Comparison of ENCODE assay signal across 21 cellular contexts in the genomic region with DNA sequence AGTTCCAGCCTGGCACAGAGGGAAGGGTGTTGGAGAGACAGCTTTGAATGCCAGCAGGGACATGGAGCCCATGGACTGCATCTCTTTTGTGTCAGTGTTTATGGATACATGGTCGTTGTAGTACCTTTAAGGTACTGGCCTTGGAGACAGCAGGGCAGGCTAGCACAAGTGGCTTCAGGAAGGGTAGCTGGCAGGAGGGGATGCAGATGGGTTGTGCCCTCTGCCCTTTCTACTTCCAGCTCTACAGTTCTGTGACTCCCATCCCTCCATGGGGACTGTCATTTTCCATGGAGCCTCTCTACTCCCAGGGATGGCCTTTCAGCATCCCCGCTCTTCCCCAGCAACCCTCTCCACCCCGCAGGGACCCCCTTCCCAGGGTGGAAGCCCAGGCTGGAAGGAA. TPM values are rescaled to one million over a fixed set of nuclear protein-coding genes. Genes with fewer than 3 reads are reported as not detected.
DNase-seq lines count a peak whose midpoint lies in the region; ATAC-seq and TF ChIP-seq lines count a peak whose summit lies in the region.
"Had no signal": no experiment of that assay in that cellular context is flagged by ENCODE, and none has a peak within 500 bp of the region (broad histone marks: within the 10 kb centered on the region; RNA-seq: fewer than 3 reads in every experiment).

No MANE protein-coding gene starts in this region.

- H3K4me1 Mint-ChIP-seq in activated CD8-positive, alpha-beta memory T cell treated with anti-CD3 and anti-CD28 coated beads, Interleukin-2, amount 10 ng/mL, durations not matched to agents 7 days and 5 days: peaks cover 21% of the 10 kb centered on the region

- H3K27ac ChIP-seq in colonic mucosa (no peak overlapping the region), testis (no peak overlapping the region)
- H3K27ac ChIP-seq: 22Rv1; BLaER1 treated with 17β-estradiol and CSF1 and Interleukin-3, amounts not matched to agents 10 nM and 100 nM had no signal

- H3K27ac Mint-ChIP-seq in activated CD8-positive, alpha-beta memory T cell treated with anti-CD3 and anti-CD28 coated beads, Interleukin-2, amount 10 ng/mL, durations not matched to agents 7 days and 5 days: no peak overlapping the region
- H3K27ac Mint-ChIP-seq: CD8-positive, alpha-beta T cell; HFFc6 had no signal

- H3K36me3 Mint-ChIP-seq in activated CD8-positive, alpha-beta memory T cell treated with anti-CD3 and anti-CD28 coated beads, Interleukin-2, amount 10 ng/mL, durations not matched to agents 7 days and 5 days: no peaks in the 10 kb centered on the region
- H3K36me3 Mint-ChIP-seq: CD8-positive, alpha-beta T cell had no signal

- H3K9me3 Mint-ChIP-seq in activated CD8-positive, alpha-beta memory T cell treated with anti-CD3 and anti-CD28 coated beads, Interleukin-2, amount 10 ng/mL, durations not matched to agents 7 days and 5 days (ENCODE audit: low read depth): no peaks in the 10 kb centered on the region
- H3K9me3 Mint-ChIP-seq: CD8-positive, alpha-beta T cell; HFFc6 had no signal

- H3K36me3 ChIP-seq in colonic mucosa (no peaks in the 10 kb centered on the region), testis (ENCODE audit: low read depth, missing control alignments) (no peaks in the 10 kb centered on the region)
- H3K36me3 ChIP-seq: BLaER1 treated with 17β-estradiol and CSF1 and Interleukin-3, amounts not matched to agents 10 nM and 100 nM had no signal

- H3K27me3 ChIP-seq in colonic mucosa (peaks cover 31% of the 10 kb centered on the region), testis (no peaks in the 10 kb centered on the region)

- intact Hi-C loops in colonic mucosa (cut with DNase I): loop anchor here (10.0 kb wide), 1 partner anchor 118 kb away; no protein-coding TSS in a partner anchor
- intact Hi-C loops in testis (cut with DNase I; ENCODE audit: low total_unique reads): no loop called here

- H3K9ac ChIP-seq in colonic mucosa (ENCODE audit: low read depth in 2 of 2, low read length in 2 of 2): no peak overlapping the region
- H3K9ac ChIP-seq: BLaER1 treated with 17β-estradiol and CSF1 and Interleukin-3, amounts not matched to agents 10 nM and 100 nM had no signal

- ATAC-seq in activated CD8-positive, alpha-beta memory T cell treated with anti-CD3 and anti-CD28 coated beads, Interleukin-2, amount 10 ng/mL, durations not matched to agents 7 days and 5 days: no peak
- ATAC-seq in GM18520 (IDR thresholded peaks at IDR 0.05; ENCODE audit: unreplicated experiment): no peak
- ATAC-seq: CD8-positive, alpha-beta T cell; Right ventricle myocardium inferior had no signal

- peaks cover 36% of the 10 kb centered on the region for H3K27me3 Mint-ChIP-seq in activated CD8-positive, alpha-beta memory T cell treated with anti-CD3 and anti-CD28 coated beads, Interleukin-2, amount 10 ng/mL, durations not matched to agents 7 days and 5 days

- H3K9me3 ChIP-seq in colonic mucosa (no peaks in the 10 kb centered on the region), testis (no peaks in the 10 kb centered on the region)
- H3K9me3 ChIP-seq: BLaER1 treated with 17β-estradiol and CSF1 and Interleukin-3, amounts not matched to agents 10 nM and 100 nM had no signal

- TF ChIP-seq CTCF in colonic mucosa (IDR thresholded peaks at IDR 0.05) (no peak), testis (IDR thresholded peaks at IDR 0.05) (no peak)

- H3K4me3 Mint-ChIP-seq in activated CD8-positive, alpha-beta memory T cell treated with anti-CD3 and anti-CD28 coated beads, Interleukin-2, amount 10 ng/mL, durations not matched to agents 7 days and 5 days: no peak overlapping the region
- H3K4me3 Mint-ChIP-seq: CD8-positive, alpha-beta T cell; HFFc6 had no signal

- CTCF ChIA-PET in activated CD8-positive, alpha-beta memory T cell treated with anti-CD3 and anti-CD28 coated beads, Interleukin-2, amount 10 ng/mL, durations not matched to agents 7 days and 5 days (lab: Charles Lee): interaction anchor here (1.4 kb wide), 1 partner anchor 8 kb away, joined by 4 read pairs; no protein-coding TSS in a partner anchor

- H3K4me3 ChIP-seq in colonic mucosa: no peak overlapping the region
- no peak overlapping the region for H3K4me3 ChIP-seq in testis
- H3K4me3 ChIP-seq: BLaER1 treated with 17β-estradiol and CSF1 and Interleukin-3, amounts not matched to agents 10 nM and 100 nM had no signal

- DNase-seq in activated CD8-positive, alpha-beta memory T cell treated with anti-CD3 and anti-CD28 coated beads, Interleukin-2, amount 10 ng/mL, durations not matched to agents 7 days and 5 days: peak; percentile 38
- no peak for DNase-seq in activated CD8-positive, alpha-beta memory T cell treated with anti-CD3 and anti-CD28 coated beads, Interleukin-2, amount 50 U/mL, for 4 hours
- peak; percentile 9 for DNase-seq in colonic mucosa
- peak; percentile 26 for DNase-seq in islet precursor cell
- DNase-seq in testis: peak; percentile 6
- DNase-seq in DMS 273 (lab: John Stamatoyannopoulos, UW; ENCODE audit: unreplicated experiment): no peak
- no peak for DNase-seq in amygdala (lab: John Stamatoyannopoulos, UW)
- DNase-seq: ACHN, GDM1, HFFc6, Kasumi-1, NCI-H1694, NCI-H2081 treated with DMSO at 0.1 percent for 48 hours, NCI-H2171 treated with DMSO at 0.1 percent for 48 hours, NCI-H524 treated with DMSO at 0.1 percent for 48 hours, NCI-H82 had no signal

- H3K4me1 ChIP-seq in colonic mucosa (no peaks in the 10 kb centered on the region), testis (peaks cover 9% of the 10 kb centered on the region)

- WGBS in testis, 2 donors: 83 to 85% methylated on average over 3 of the region's 3 CpGs

- no peak for TF ChIP-seq POLR2A in testis (IDR thresholded peaks at IDR 0.05)

RNA-seq across cellular contexts. Expression of gene POLL, which starts 25.1 kb away (rescaled TPM):
- 10 to 100 TPM; 30.5 to 34.1 TPM for total RNA-seq in activated CD8-positive, alpha-beta memory T cell treated with anti-CD3 and anti-CD28 coated beads, Interleukin-2, amount 10 ng/mL, durations not matched to agents 7 days and 5 days
- total RNA-seq in colonic mucosa (10 to 100 TPM; 23.3 to 33.9 TPM), testis (10 to 100 TPM; 50.3 to 53.5 TPM)
- 93.1 TPM for polyA plus RNA-seq in testis (ENCODE audit: insufficient read depth, low read depth, low replicate concordance)

RNA-seq across cellular contexts. Expression of gene DPCD, which starts 25.1 kb away (rescaled TPM):
- total RNA-seq in activated CD8-positive, alpha-beta memory T cell treated with anti-CD3 and anti-CD28 coated beads, Interleukin-2, amount 10 ng/mL, durations not matched to agents 7 days and 5 days: 1 to 10 TPM; 3.7 to 4.2 TPM
- 10 to 100 TPM; 19.2 to 19.4 TPM for total RNA-seq in colonic mucosa
- 10 to 100 TPM; 70.9 to 87.6 TPM for total RNA-seq in testis
- polyA plus RNA-seq in testis (ENCODE audit: insufficient read depth, low read depth, low replicate concordance): 267 TPM

Comparison
In these comparisons a context has a peak if more than half of its experiments do, and no peak if none do; other contexts are left out.
1. DNase-seq: peak in activated CD8-positive, alpha-beta memory T cell treated with anti-CD3 and anti-CD28 coated beads, Interleukin-2, amount 10 ng/mL, durations not matched to agents 7 days and 5 days (single experiment), colonic mucosa (single experiment), islet precursor cell (single experiment) and testis (single experiment); none in activated CD8-positive, alpha-beta memory T cell treated with anti-CD3 and anti-CD28 coated beads, Interleukin-2, amount 50 U/mL, for 4 hours (single experiment), DMS 273 (single experiment) and amygdala (0 of 56).